1 cellular context compared by ENCODE assay signal in genomic region chr6:167125405-167125804, GRCh38.
TF ChIP-seq lines count a peak whose summit lies in the region.

No MANE protein-coding gene starts in this region.

TF ChIP-seq in GM12878, 131 proteins besides CTCF, POLR2A, EP300 and RAD21 (continued from another document):
- TF ChIP-seq ATF2 (IDR thresholded peaks at IDR 0.05; ENCODE audit: low read length): no peak
- TF ChIP-seq PML (IDR thresholded peaks at IDR 0.05; ENCODE audit: low read length): no peak
- no peak for TF ChIP-seq WRNIP1 (IDR thresholded peaks at IDR 0.05; ENCODE audit: borderline replicate concordance, low read depth, low read length)
- no peak for TF ChIP-seq RBBP5 (conservative IDR thresholded peaks at IDR 0.05)
- TF ChIP-seq HCFC1 (IDR thresholded peaks at IDR 0.05; ENCODE audit: low read length): no peak
- no peak for TF ChIP-seq HDAC2 (IDR thresholded peaks at IDR 0.05)
- no peak for TF ChIP-seq CHD1 (IDR thresholded peaks at IDR 0.05; ENCODE audit: low read depth, low read length)
- no peak for TF ChIP-seq NRF1 (conservative IDR thresholded peaks at IDR 0.05; ENCODE audit: low read depth, low read length)
- no peak for TF ChIP-seq EGR1 (IDR thresholded peaks at IDR 0.05; ENCODE audit: borderline replicate concordance in 1 of 2, low read depth in 2 of 2, low read length in 2 of 2)
- TF ChIP-seq ZZZ3 (IDR thresholded peaks at IDR 0.05; ENCODE audit: control insufficient read depth, insufficient read length, low read depth): no peak
TF ChIP-seq in GM12878: peak in this region for 0.
